In the genomic region with DNA sequence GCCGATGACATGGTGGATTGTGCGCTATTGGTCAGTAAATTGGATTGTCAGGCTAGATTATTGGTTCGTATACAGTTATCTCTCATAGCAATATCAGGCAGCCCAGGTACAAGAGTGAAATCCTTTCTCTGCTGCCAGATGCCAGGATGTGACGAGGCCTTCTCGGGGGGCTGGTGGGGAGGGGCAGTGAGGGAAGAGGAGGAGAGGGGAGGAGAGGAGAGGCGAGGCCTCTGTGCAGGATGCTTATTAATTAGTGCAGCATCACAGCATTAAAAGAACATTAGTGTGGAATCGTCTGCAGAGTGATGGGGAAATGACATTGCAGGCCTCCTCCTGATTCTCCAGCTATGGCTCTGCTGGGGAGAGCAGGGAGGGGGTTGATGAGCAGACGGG, we compare ENCODE assay signal across 27 cellular contexts. TPM values are rescaled to one million over a fixed set of nuclear protein-coding genes. Genes with fewer than 3 reads are reported as not detected.
DNase-seq lines count a peak whose midpoint lies in the region; ATAC-seq and TF ChIP-seq lines count a peak whose summit lies in the region.
"Had no signal": no experiment of that assay in that cellular context is flagged by ENCODE, and none has a peak within 500 bp of the region (broad histone marks: within the 10 kb centered on the region; RNA-seq: fewer than 3 reads in every experiment).

No MANE protein-coding gene starts in this region.

- H4K8ac ChIP-seq in neuronal stem cell (ENCODE audit: low read depth, low read length) = no peak overlapping the region

- peak overlapping the region; percentile 30 for H3K4me3 Mint-ChIP-seq in glutamatergic neuron (ENCODE audit: unreplicated experiment)
- no peak overlapping the region for H3K4me3 Mint-ChIP-seq in naive thymus-derived CD4-positive, alpha-beta T cell
- H3K4me3 Mint-ChIP-seq: activated CD4-positive, alpha-beta memory T cell treated with anti-CD3 and anti-CD28 coated beads for 36 hours; activated T-helper 1 cell treated with anti-CD3 and anti-CD28 coated beads, Interleukin-12 subunit alpha, Interleukin-12 subunit beta, Interleukin-2, Interleukin-4 antibody, amounts not matched to agents 30 ng/mL and 10 ng/mL and 1 ng/mL, durations not matched to agents 14 hours and 24 hours and 36 hours; CD4-positive, CD25-positive, alpha-beta regulatory T cell; immature natural killer cell; memory B cell; stimulated activated naive B cell treated with anti-CD40 and anti-IgM and Interleukin-4, amounts not matched to agents 10 μg/mL and 1 μg/mL and 100 μg/mL, for 72 hours had no signal

- no peak overlapping the region for H3K4ac ChIP-seq in neuronal stem cell (ENCODE audit: low read length)

- DNase-seq in DND-41 (peak; percentile 21), SJSA1 (ENCODE audit: low read depth in 1 of 2, low spot score in 2 of 2) (no peak), glutamatergic neuron (no peak), neuronal stem cell (ENCODE audit: low spot score) (no peak), HCEC 1CT (no peak), NCI-H1694 treated with DMSO at 0.1 percent for 48 hours (lab: John Stamatoyannopoulos, UW) (no peak)
- DNase-seq in naive thymus-derived CD4-positive, alpha-beta T cell = no peak
- no peak for DNase-seq in activated naive CD4-positive, alpha-beta T cell treated with anti-CD3 and anti-CD28 coated beads, Interleukin-2, amount 50 U/mL, for 72 hours (ENCODE audit: low spot score in 2 of 2)
- DNase-seq: activated CD4-positive, alpha-beta memory T cell treated with anti-CD3 and anti-CD28 coated beads for 36 hours; activated CD8-positive, alpha-beta memory T cell treated with anti-CD3 and anti-CD28 coated beads, Interleukin-2, amount 50 U/mL, for 4 hours; activated naive CD4-positive, alpha-beta T cell treated with anti-CD3 and anti-CD28 coated beads, Interleukin-2, amount 50 U/mL, for 16 hours; CD4-positive, CD25-positive, alpha-beta regulatory T cell; immature natural killer cell; left colon; naive B cell; NCI-H1105; NCI-H2029; NCI-H526; SHP77 treated with DMSO at 0.1 percent for 48 hours; stimulated activated CD4-positive, alpha-beta T cell treated with anti-CD3 and anti-CD28 coated beads, Interleukin-4, amount 100 ng/mL, for 4 hours; stimulated activated naive B cell treated with anti-CD40 and anti-IgM and Interleukin-4, amounts not matched to agents 10 μg/mL and 1 μg/mL and 100 μg/mL, for 72 hours had no signal

- POLR2A ChIA-PET in naive thymus-derived CD4-positive, alpha-beta T cell (lab: Charles Lee) = no interaction called here

- H3K27ac Mint-ChIP-seq in glutamatergic neuron (ENCODE audit: unreplicated experiment) = no peak overlapping the region
- H3K27ac Mint-ChIP-seq in naive thymus-derived CD4-positive, alpha-beta T cell = no peak overlapping the region
- H3K27ac Mint-ChIP-seq in activated naive CD4-positive, alpha-beta T cell treated with anti-CD3 and anti-CD28 coated beads, Interleukin-2, amount 50 U/mL, for 72 hours = no peak overlapping the region
- H3K27ac Mint-ChIP-seq: activated CD4-positive, alpha-beta memory T cell treated with anti-CD3 and anti-CD28 coated beads for 36 hours; activated T-helper 1 cell treated with anti-CD3 and anti-CD28 coated beads, Interleukin-12 subunit alpha, Interleukin-12 subunit beta, Interleukin-2, Interleukin-4 antibody, amounts not matched to agents 30 ng/mL and 10 ng/mL and 1 ng/mL, durations not matched to agents 14 hours and 24 hours and 36 hours; immature natural killer cell; memory B cell; stimulated activated naive B cell treated with anti-CD40 and anti-IgM and Interleukin-4, amounts not matched to agents 10 μg/mL and 1 μg/mL and 100 μg/mL, for 72 hours had no signal

- no peak overlapping the region for H2BK12ac ChIP-seq in neuronal stem cell (ENCODE audit: low read length)

- peaks cover 23% of the 10 kb centered on the region for H3K4me1 Mint-ChIP-seq in glutamatergic neuron (ENCODE audit: low read depth, unreplicated experiment)
- peaks cover 0 to 6% (median 0%) of the 10 kb centered on the region in 7 donors for H3K4me1 Mint-ChIP-seq in naive thymus-derived CD4-positive, alpha-beta T cell
- H3K4me1 Mint-ChIP-seq: CD4-positive, CD25-positive, alpha-beta regulatory T cell; immature natural killer cell; memory B cell; naive B cell had no signal

- no peak overlapping the region for H2BK15ac ChIP-seq in neuronal stem cell (ENCODE audit: low read length)

- H3K9me3 Mint-ChIP-seq in glutamatergic neuron (ENCODE audit: unreplicated experiment) = peaks cover 3% of the 10 kb centered on the region
- no peaks in the 10 kb centered on the region for H3K9me3 Mint-ChIP-seq in naive thymus-derived CD4-positive, alpha-beta T cell
- no peaks in the 10 kb centered on the region for H3K9me3 Mint-ChIP-seq in activated naive CD4-positive, alpha-beta T cell treated with anti-CD3 and anti-CD28 coated beads, Interleukin-2, amount 50 U/mL, for 72 hours
- H3K9me3 Mint-ChIP-seq: activated CD4-positive, alpha-beta memory T cell treated with anti-CD3 and anti-CD28 coated beads for 36 hours; activated T-helper 1 cell treated with anti-CD3 and anti-CD28 coated beads, Interleukin-12 subunit alpha, Interleukin-12 subunit beta, Interleukin-2, Interleukin-4 antibody, amounts not matched to agents 30 ng/mL and 10 ng/mL and 1 ng/mL, durations not matched to agents 14 hours and 24 hours and 36 hours; CD4-positive, CD25-positive, alpha-beta regulatory T cell; immature natural killer cell; memory B cell; naive B cell; stimulated activated naive B cell treated with anti-CD40 and anti-IgM and Interleukin-4, amounts not matched to agents 10 μg/mL and 1 μg/mL and 100 μg/mL, for 72 hours had no signal

- peaks cover 13% of the 10 kb centered on the region for H3K27me3 Mint-ChIP-seq in glutamatergic neuron (ENCODE audit: unreplicated experiment)
- peaks cover 0 to 18% (median 7%) of the 10 kb centered on the region in 5 donors for H3K27me3 Mint-ChIP-seq in naive thymus-derived CD4-positive, alpha-beta T cell

- H4K91ac ChIP-seq in neuronal stem cell (ENCODE audit: low read depth, low read length, poor library complexity) = no peak overlapping the region

- ATAC-seq in DND-41 (ENCODE audit: insufficient read depth, low read depth) = no peak
- no peak for ATAC-seq in naive thymus-derived CD4-positive, alpha-beta T cell
- ATAC-seq in activated naive CD4-positive, alpha-beta T cell treated with anti-CD3 and anti-CD28 coated beads, Interleukin-2, amount 50 U/mL, for 72 hours = no peak
- ATAC-seq: gastroesophageal sphincter; left colon; Panc1; right lobe of liver; stimulated activated naive B cell treated with anti-CD40 and anti-IgM and Interleukin-4, amounts not matched to agents 10 μg/mL and 1 μg/mL and 100 μg/mL, for 72 hours had no signal

- H3K4me2 ChIP-seq in DND-41 (ENCODE audit: insufficient read depth, low read length) (no peak overlapping the region), neuronal stem cell (ENCODE audit: insufficient read depth, low read length, poor library complexity, severe bottlenecking) (no peak overlapping the region)

- H3K4me1 ChIP-seq in DND-41 (ENCODE audit: insufficient read depth, low read length) (peaks cover 8% of the 10 kb centered on the region), SJSA1 (replicated peaks) (peaks cover 38% of the 10 kb centered on the region), neuronal stem cell (ENCODE audit: control insufficient read depth in 2 of 2, insufficient read depth in 1 of 2, low read depth in 1 of 2, low read length in 2 of 2) (peaks cover 11 to 15% of the 10 kb centered on the region in 2 donors)
- H3K4me1 ChIP-seq in naive thymus-derived CD4-positive, alpha-beta T cell (ENCODE audit: control insufficient read depth in 2 of 2, insufficient read depth in 2 of 2, low read length in 2 of 2) = no peaks in the 10 kb centered on the region

- no peak overlapping the region for H3K27ac ChIP-seq in DND-41 (ENCODE audit: low read length)
- H3K27ac ChIP-seq in SJSA1 = 0 out of 2 replicates have a peak overlapping the region, but pooled peaks have one; percentile 19
- H3K27ac ChIP-seq in neuronal stem cell (replicated peaks; ENCODE audit: low read length) = no peak overlapping the region
- H3K27ac ChIP-seq in naive thymus-derived CD4-positive, alpha-beta T cell (ENCODE audit: low read depth, low read length) = no peak overlapping the region
- H3K27ac ChIP-seq: gastroesophageal sphincter, right lobe of liver had no signal

- no peaks in the 10 kb centered on the region for H4K20me1 ChIP-seq in DND-41 (ENCODE audit: insufficient read depth, low read length)

- H3K14ac ChIP-seq in neuronal stem cell (ENCODE audit: low read length) = no peak overlapping the region

- WGBS in neuronal stem cell (ENCODE audit: extremely low coverage in 2 of 2, insufficient read length in 2 of 2, insufficient replicate concordance in 1 of 2), 2 donors = no CpG with 5 or more reads among the region's 8 CpGs

- TF ChIP-seq CTCF in DND-41 (IDR thresholded peaks at IDR 0.05; ENCODE audit: borderline replicate concordance, extremely low read depth, low read length, poor library complexity, severe bottlenecking) (no peak), glutamatergic neuron (IDR thresholded peaks at IDR 0.05; ENCODE audit: partially characterized antibody, unreplicated experiment) (no peak)

- H3K36me3 ChIP-seq in DND-41 (ENCODE audit: insufficient read depth, low read length) (no peaks in the 10 kb centered on the region), SJSA1 (no peaks in the 10 kb centered on the region), neuronal stem cell (replicated peaks in 1 of 2; ENCODE audit: control insufficient read depth in 2 of 2, insufficient read depth in 2 of 2, low read length in 2 of 2) (no peaks in the 10 kb centered on the region)
- H3K36me3 ChIP-seq in naive thymus-derived CD4-positive, alpha-beta T cell (ENCODE audit: control insufficient read depth in 2 of 3, insufficient read depth in 3 of 3, low read length in 3 of 3) = no peaks in the 10 kb centered on the region
- H3K36me3 ChIP-seq: cardiac muscle cell, gastroesophageal sphincter, right lobe of liver had no signal

- intact Hi-C loops in naive thymus-derived CD4-positive, alpha-beta T cell (cut with micrococcal nuclease) = no loop called here

- H2AFZ ChIP-seq in DND-41 (ENCODE audit: low read depth, low read length) = no peak overlapping the region
- H2AFZ ChIP-seq in neuronal stem cell (ENCODE audit: low read length) = peak overlapping the region; percentile 51

- H3K79me1 ChIP-seq in neuronal stem cell (ENCODE audit: low read depth, low read length) = no peaks in the 10 kb centered on the region

- no peak overlapping the region for H3K4me3 ChIP-seq in DND-41 (ENCODE audit: low read depth in 1 of 2, low read length in 2 of 2)
- H3K4me3 ChIP-seq in SJSA1 = no peak overlapping the region
- H3K4me3 ChIP-seq in neuronal stem cell (ENCODE audit: low read length in 2 of 2) = no peak overlapping the region
- no peak overlapping the region for H3K4me3 ChIP-seq in naive thymus-derived CD4-positive, alpha-beta T cell (ENCODE audit: low read length)
- H3K4me3 ChIP-seq: cardiac muscle cell, gastroesophageal sphincter, right lobe of liver had no signal

- peak overlapping the region; percentile 14 for H2BK5ac ChIP-seq in neuronal stem cell (ENCODE audit: low read length)

- H3K9ac ChIP-seq in DND-41 (ENCODE audit: low read depth, low read length) (no peak overlapping the region), neuronal stem cell (ENCODE audit: low read depth, low read length, poor library complexity) (no peak overlapping the region)

- H3K18ac ChIP-seq in neuronal stem cell (ENCODE audit: low read length) = no peak overlapping the region

- peaks cover 2% of the 10 kb centered on the region for H3K27me3 ChIP-seq in DND-41 (ENCODE audit: insufficient read depth, low read length, poor library complexity)
- no peaks in the 10 kb centered on the region for H3K27me3 ChIP-seq in SJSA1 (replicated peaks)
- H3K27me3 ChIP-seq in neuronal stem cell (ENCODE audit: control insufficient read depth in 3 of 3, insufficient read depth in 3 of 3, low read depth in 1 of 3, low read length in 3 of 3) = peaks cover 0 to 10% (median 0%) of the 10 kb centered on the region in 3 experiments
- no peaks in the 10 kb centered on the region for H3K27me3 ChIP-seq in naive thymus-derived CD4-positive, alpha-beta T cell (ENCODE audit: control insufficient read depth in 2 of 2, insufficient read depth in 2 of 2, low read length in 2 of 2)
- H3K27me3 ChIP-seq: right lobe of liver had no signal

- H3K36me3 Mint-ChIP-seq in glutamatergic neuron (ENCODE audit: unreplicated experiment) = no peaks in the 10 kb centered on the region
- H3K36me3 Mint-ChIP-seq in naive thymus-derived CD4-positive, alpha-beta T cell = no peaks in the 10 kb centered on the region
- H3K36me3 Mint-ChIP-seq in activated naive CD4-positive, alpha-beta T cell treated with anti-CD3 and anti-CD28 coated beads, Interleukin-2, amount 50 U/mL, for 72 hours = no peaks in the 10 kb centered on the region
- H3K36me3 Mint-ChIP-seq: activated CD4-positive, alpha-beta memory T cell treated with anti-CD3 and anti-CD28 coated beads for 36 hours; CD4-positive, CD25-positive, alpha-beta regulatory T cell; immature natural killer cell; memory B cell; naive B cell; stimulated activated naive B cell treated with anti-CD40 and anti-IgM and Interleukin-4, amounts not matched to agents 10 μg/mL and 1 μg/mL and 100 μg/mL, for 72 hours had no signal

- H3K79me2 ChIP-seq in DND-41 (ENCODE audit: insufficient read depth, low read length) = no peaks in the 10 kb centered on the region

- no peaks in the 10 kb centered on the region for H3K9me3 ChIP-seq in DND-41 (ENCODE audit: insufficient read depth, low read length, severe bottlenecking)
- no peaks in the 10 kb centered on the region for H3K9me3 ChIP-seq in SJSA1 (replicated peaks)
- H3K9me3 ChIP-seq in neuronal stem cell (replicated peaks in 1 of 2; ENCODE audit: control insufficient read depth in 2 of 2, insufficient read depth in 1 of 2, low read depth in 1 of 2, low read length in 2 of 2) = no peaks in the 10 kb centered on the region
- no peaks in the 10 kb centered on the region for H3K9me3 ChIP-seq in naive thymus-derived CD4-positive, alpha-beta T cell (ENCODE audit: control insufficient read depth in 2 of 3, low read length in 3 of 3)
- H3K9me3 ChIP-seq: gastroesophageal sphincter, right lobe of liver had no signal

- no peak overlapping the region for H2AK5ac ChIP-seq in neuronal stem cell (ENCODE audit: low read depth, low read length)

- H2BK120ac ChIP-seq in neuronal stem cell (ENCODE audit: low read depth, low read length) = no peak overlapping the region

- CTCF ChIA-PET in naive thymus-derived CD4-positive, alpha-beta T cell (lab: Charles Lee) = no interaction called here

- no peak overlapping the region for H3K23ac ChIP-seq in neuronal stem cell (ENCODE audit: low read depth, low read length, poor library complexity)

RNA-seq across cellular contexts. Expression of a gene that starts 30.5 kb away (rescaled TPM):
- 31.4 and 50.1 TPM in 2 replicates for total RNA-seq in SJSA1 (2014; rRNA removed; shearing (Covaris generic))
- total RNA-seq in glutamatergic neuron (ENCODE audit: unreplicated experiment) = 35.9 TPM
- 9.2 TPM for polyA plus RNA-seq in neuronal stem cell (2013, experiment 1 of 2)
- 8.8 TPM for polyA plus RNA-seq in neuronal stem cell (2013, experiment 2 of 2)
- 10 to 100 TPM; 20.1 to 43.7 (median 38.8) TPM for total RNA-seq in naive thymus-derived CD4-positive, alpha-beta T cell
- polyA plus RNA-seq in naive thymus-derived CD4-positive, alpha-beta T cell = 10 to 100 TPM; 10.9 to 11.5 TPM
- total RNA-seq in activated naive CD4-positive, alpha-beta T cell treated with anti-CD3 and anti-CD28 coated beads, Interleukin-2, amount 50 U/mL, for 72 hours = 10 to 100 TPM; 34.8 to 67.1 TPM
